ENCODE assay signal across 8 cellular contexts in the genomic region with DNA sequence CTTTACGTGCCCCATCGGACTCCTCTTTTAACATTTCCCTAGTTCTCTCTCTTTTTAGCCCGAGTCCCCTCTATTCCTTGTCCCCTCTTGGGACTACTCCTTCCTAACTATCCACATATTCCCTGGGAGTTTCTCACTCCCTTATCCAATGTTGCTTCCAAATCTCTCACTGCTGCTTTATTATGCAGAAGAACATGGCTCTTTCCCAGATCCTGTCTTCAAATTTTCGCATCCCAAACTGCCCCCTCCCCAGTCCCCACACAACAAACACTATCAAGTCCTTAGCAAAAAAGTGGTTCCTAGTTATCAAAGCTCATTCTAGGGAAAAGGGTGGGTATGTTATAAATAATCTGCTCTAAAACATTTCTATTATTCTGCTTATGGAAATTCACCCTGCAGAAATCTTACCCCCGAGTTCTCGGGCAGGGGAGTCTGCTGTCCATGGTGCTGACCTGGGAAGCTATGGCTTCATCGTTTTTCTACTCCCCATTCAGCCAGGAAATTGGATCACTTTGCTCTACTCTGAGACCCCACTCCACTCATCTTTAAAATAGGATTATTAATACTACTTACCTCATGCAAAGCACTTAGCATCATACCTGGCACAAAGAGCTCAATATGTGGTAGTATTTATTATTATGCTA.
A peak's percentile ranks its signal among the peaks of the same experiment; 100 is the strongest.
DNase-seq lines count a peak whose midpoint lies in the region; ATAC-seq, FAIRE-seq and TF ChIP-seq lines count a peak whose summit lies in the region.

No MANE protein-coding gene starts in this region.

- no peak overlapping the region for H3K4me3 ChIP-seq in astrocyte of the cerebellum (ENCODE audit: low read depth, low read length)

- H3K27me3 Mint-ChIP-seq in natural killer cell (ENCODE audit: low read depth in 2 of 2) = peaks cover 0 to 12% of the 10 kb centered on the region in 2 donors

- TF ChIP-seq CTCF in astrocyte of the cerebellum (IDR thresholded peaks at IDR 0.05; ENCODE audit: low read depth, low read length, missing control alignments) (no peak), GM13976 (IDR thresholded peaks at IDR 0.05; ENCODE audit: borderline replicate concordance, control extremely low read depth, extremely low read depth, insufficient read depth, missing control alignments) (no peak), natural killer cell (IDR thresholded peaks at IDR 0.05) (no peak)

- no peaks in the 10 kb centered on the region for H3K9me3 Mint-ChIP-seq in natural killer cell

- H3K27ac Mint-ChIP-seq in natural killer cell = no peak overlapping the region

- H3K4me1 Mint-ChIP-seq in natural killer cell = no peaks in the 10 kb centered on the region

- no peaks in the 10 kb centered on the region for H3K36me3 Mint-ChIP-seq in natural killer cell

- DNase-seq in GM19239 (ENCODE audit: insufficient read length, low spot score) (peak; percentile 13), M059J (ENCODE audit: low read depth) (peak; percentile 18), astrocyte of the cerebellum (ENCODE audit: low read depth) (peak; percentile 3), medulla oblongata (ENCODE audit: extremely low spot score) (peak; percentile 25), GM13976 (ENCODE audit: low spot score) (no peak), natural killer cell (no peak)
- DNase-seq in activated T-cell treated with anti-CD3 and anti-CD28 coated beads, Interleukin-2, amount 50 U/mL, for 1 hour = no peak

- intact Hi-C loops in natural killer cell (cut with micrococcal nuclease) = no loop called here

- H3K4me3 Mint-ChIP-seq in natural killer cell = no peak overlapping the region

- ATAC-seq in GM19023 (IDR thresholded peaks at IDR 0.05; ENCODE audit: unreplicated experiment) = no peak
- ATAC-seq in natural killer cell = no peak

- FAIRE-seq in GM19239 (lab: Jason Lieb, UNC) = no peak

- in situ Hi-C loops in astrocyte of the cerebellum (cut with HindIII; ENCODE audit: low sequenced_read_pairs) = no loop called here
- in situ Hi-C loops in GM13976 (cut with MboI; ENCODE audit: low sequenced_read_pairs, unreplicated experiment) = no loop called here

Comparison
In these comparisons a context has a peak if more than half of its experiments do, and no peak if none do; other contexts are left out.
1. DNase-seq: peak in GM19239 (single experiment), M059J (single experiment), astrocyte of the cerebellum (single experiment) and medulla oblongata (single experiment); none in GM13976 (single experiment), activated T-cell treated with anti-CD3 and anti-CD28 coated beads, Interleukin-2, amount 50 U/mL, for 1 hour (single experiment) and natural killer cell (single experiment).